ENCODE assay signal across 8 cellular contexts in the genomic region with DNA sequence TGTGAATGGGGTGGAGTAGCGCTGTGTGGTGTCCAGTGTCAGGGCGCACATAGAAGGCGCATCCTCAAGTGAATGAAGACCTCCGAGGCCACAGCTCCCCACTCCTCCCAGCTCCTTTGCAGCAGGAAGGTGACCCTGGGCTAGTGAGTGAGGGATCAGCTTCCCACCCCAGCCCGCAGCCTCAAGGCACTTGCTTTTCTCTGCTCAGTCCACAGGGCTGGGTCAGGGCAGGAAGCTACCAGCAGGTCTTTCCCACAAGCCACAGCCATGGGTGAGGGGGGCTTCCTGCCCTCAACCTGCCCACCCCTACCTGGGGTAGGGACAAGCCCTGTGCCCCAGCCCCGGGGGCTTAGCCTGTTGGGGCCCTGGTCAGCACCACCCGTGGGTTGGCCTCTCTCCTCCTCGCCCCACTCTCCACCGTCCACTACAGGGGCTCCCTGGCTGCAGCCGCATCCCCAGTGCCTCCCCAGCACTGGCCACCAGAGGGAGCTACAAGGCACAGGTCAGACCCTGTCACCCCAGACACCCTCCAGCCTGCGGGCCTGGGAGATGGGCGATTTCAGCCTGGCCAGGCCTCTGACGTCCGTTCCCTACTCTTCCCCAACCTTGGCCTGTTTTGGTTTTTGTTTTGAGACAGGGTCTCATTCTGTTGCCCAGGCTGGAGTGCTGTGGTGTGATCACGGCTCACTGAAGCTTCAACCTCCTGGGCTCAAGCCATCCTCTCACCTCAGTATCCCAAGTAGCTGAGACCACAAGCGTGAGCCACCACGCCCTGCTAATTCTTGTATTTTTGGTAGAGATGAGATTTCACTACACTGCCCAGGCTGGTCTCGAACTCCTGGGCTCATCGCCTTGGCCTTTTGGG. TPM values are rescaled to one million over a fixed set of nuclear protein-coding genes. Genes with fewer than 3 reads are reported as not detected.
DNase-seq lines count a peak whose midpoint lies in the region; ATAC-seq and TF ChIP-seq lines count a peak whose summit lies in the region.

No MANE protein-coding gene starts in this region.

- DNase-seq in NCI-H774 (lab: John Stamatoyannopoulos, UW) (peak; percentile 38), endodermal cell (peak; percentile 96), mucosa of gallbladder (ENCODE audit: low spot score) (peak; percentile 77)
- peak; percentile 94 for DNase-seq in activated CD8-positive, alpha-beta memory T cell treated with anti-CD3 and anti-CD28 coated beads for 24 hours
- DNase-seq in stimulated activated CD8-positive, alpha-beta memory T cell treated with anti-CD3 and anti-CD28 coated beads, Interleukin-4, amount 100 ng/mL, for 1 hour (ENCODE audit: low read depth in 2 of 2, low spot score in 1 of 2) = peak; percentile 40 to 54

- no peak overlapping the region for H3K27ac Mint-ChIP-seq in endodermal cell

- peaks cover 17% of the 10 kb centered on the region for H3K27me3 ChIP-seq in endodermal cell (ENCODE audit: control insufficient read depth, insufficient read depth, low read length, poor library complexity, severe bottlenecking)

- WGBS in endodermal cell (ENCODE audit: insufficient coverage in 1 of 2, insufficient read length in 1 of 2), 2 experiments = 46 to 51% methylated on average over 17 to 19 of the region's 19 CpGs

- H3K27me3 Mint-ChIP-seq in endodermal cell (ENCODE audit: insufficient read depth) = peaks cover 16% of the 10 kb centered on the region

- H3K9me3 ChIP-seq in endodermal cell (ENCODE audit: control insufficient read depth, low read length) = no peaks in the 10 kb centered on the region

- H3K9ac ChIP-seq in endodermal cell (ENCODE audit: extremely low read depth, low read length, poor library complexity, severe bottlenecking) = no peak overlapping the region

- H3K4me1 ChIP-seq in endodermal cell (ENCODE audit: control insufficient read depth, insufficient read depth, low read length) = no peaks in the 10 kb centered on the region

- H3K4me3 ChIP-seq in endodermal cell (ENCODE audit: low read length) = peak overlapping the region; percentile 81

- H3K4me1 Mint-ChIP-seq in endodermal cell = no peaks in the 10 kb centered on the region

- ATAC-seq in GM21447 (IDR thresholded peaks at IDR 0.05; ENCODE audit: unreplicated experiment) = peak; percentile 38
- ATAC-seq in HG03097 (IDR thresholded peaks at IDR 0.05; ENCODE audit: low FRiP score, unreplicated experiment) = no peak

- H3K27ac ChIP-seq in C4-2B (peak overlapping the region; percentile 91), endodermal cell (ENCODE audit: low read depth, low read length) (no peak overlapping the region)

- H3K4me3 Mint-ChIP-seq in endodermal cell = peak overlapping the region; percentile 44

- H3K36me3 Mint-ChIP-seq in endodermal cell (ENCODE audit: low read depth) = no peaks in the 10 kb centered on the region

- peak; percentile 97 for TF ChIP-seq CTCF in C4-2B (conservative IDR thresholded peaks at IDR 0.05)
- peak; percentile 93 for TF ChIP-seq CTCF in endodermal cell (conservative IDR thresholded peaks at IDR 0.05)

- H3K9me3 Mint-ChIP-seq in endodermal cell = no peaks in the 10 kb centered on the region

- H3K36me3 ChIP-seq in endodermal cell (ENCODE audit: control insufficient read depth, insufficient read depth, low read length) = no peaks in the 10 kb centered on the region

RNA-seq across cellular contexts. Expression of a gene that starts 1.3 kb away (rescaled TPM):
- 10 to 100 TPM; 21.5 to 30.0 TPM for total RNA-seq in endodermal cell
- 34.8 TPM for polyA plus RNA-seq in endodermal cell (2013, experiment 1 of 2)
- 30.9 TPM for polyA plus RNA-seq in endodermal cell (2013, experiment 2 of 2)
- total RNA-seq in mucosa of gallbladder = 298 TPM

RNA-seq across cellular contexts. Expression of a gene that starts 2.6 kb away (rescaled TPM):
- total RNA-seq in endodermal cell (not detected), mucosa of gallbladder (0.26 TPM)
- not detected for polyA plus RNA-seq in endodermal cell (2013, experiment 1 of 2)
- polyA plus RNA-seq in endodermal cell (2013, experiment 2 of 2) = not detected

RNA-seq across cellular contexts. Expression of a gene that starts 16.7 kb away (rescaled TPM):
- total RNA-seq in endodermal cell (10 to 100 TPM; 60.8 to 73.3 TPM), mucosa of gallbladder (376 TPM)
- 62.0 TPM for polyA plus RNA-seq in endodermal cell (2013, experiment 1 of 2)
- 49.7 TPM for polyA plus RNA-seq in endodermal cell (2013, experiment 2 of 2)

RNA-seq across cellular contexts. Expression of a gene that starts 24.6 kb away (rescaled TPM):
- total RNA-seq in endodermal cell (1 to 10 TPM; 1.2 to 2.4 TPM), mucosa of gallbladder (41.1 TPM)
- 0.32 TPM for polyA plus RNA-seq in endodermal cell (2013, experiment 1 of 2)
- polyA plus RNA-seq in endodermal cell (2013, experiment 2 of 2) = 0.41 TPM

RNA-seq across cellular contexts. Expression of a gene that starts 32.9 kb away (rescaled TPM):
- total RNA-seq in endodermal cell = under 1 TPM in 1 of 2 donors, not detected in 1; 0.46 TPM
- not detected for polyA plus RNA-seq in endodermal cell (2013, experiment 1 of 2)
- not detected for polyA plus RNA-seq in endodermal cell (2013, experiment 2 of 2)
- 2.2 TPM for total RNA-seq in mucosa of gallbladder

Comparison
In these comparisons a context has a peak if more than half of its experiments do, and no peak if none do; other contexts are left out.
1. DNase-seq: peak in every context shown above with its lines; median percentile 96 in endodermal cell; 94 in activated CD8-positive, alpha-beta memory T cell treated with anti-CD3 and anti-CD28 coated beads for 24 hours; 77 in mucosa of gallbladder; 47 in stimulated activated CD8-positive, alpha-beta memory T cell treated with anti-CD3 and anti-CD28 coated beads, Interleukin-4, amount 100 ng/mL, for 1 hour; 38 in NCI-H774.